ENCODE assay signal across 23 cellular contexts in the genomic region with DNA sequence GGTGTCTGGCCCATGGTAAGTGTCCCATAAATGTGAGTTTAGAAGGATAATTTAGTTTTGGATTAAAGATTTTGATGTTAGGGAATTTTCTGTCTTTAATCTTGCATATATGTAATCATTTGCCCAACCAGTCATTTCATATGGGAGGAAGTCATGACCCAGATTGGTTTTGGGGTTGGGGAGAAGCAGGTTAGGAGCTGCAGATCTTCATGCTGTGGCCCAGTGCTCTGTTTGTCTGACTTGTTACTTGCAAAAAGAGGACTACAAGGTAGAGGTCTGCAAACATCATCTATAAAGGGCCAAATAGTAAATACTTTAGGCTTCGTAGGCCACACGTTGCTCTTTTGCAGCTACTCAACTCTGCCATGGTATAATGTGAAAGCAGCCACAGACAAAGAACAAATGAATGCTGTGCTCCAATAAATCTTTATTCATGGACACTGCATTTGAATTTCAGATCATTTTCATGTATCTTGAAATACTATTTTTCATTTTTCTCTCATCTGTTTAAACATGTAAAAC. TPM values are rescaled to one million over a fixed set of nuclear protein-coding genes. Genes with fewer than 3 reads are reported as not detected.
DNase-seq lines count a peak whose midpoint lies in the region; ATAC-seq and TF ChIP-seq lines count a peak whose summit lies in the region.
"Had no signal": no experiment of that assay in that cellular context is flagged by ENCODE, and none has a peak within 500 bp of the region (broad histone marks: within the 10 kb centered on the region; RNA-seq: fewer than 3 reads in every experiment).

No MANE protein-coding gene starts in this region.

- H3K27ac Mint-ChIP-seq in CD4-positive, alpha-beta T cell, result peak overlapping the region; percentile 73
- H3K27ac Mint-ChIP-seq in T-cell (peak overlapping the region; percentile 79), natural killer cell (peak overlapping the region; percentile 95 to 96)
- H3K27ac Mint-ChIP-seq: activated CD4-positive, alpha-beta T cell treated with anti-CD3 and anti-CD28 coated beads, Interleukin-2, amount 10 ng/mL, durations not matched to agents 24 days and 14 days had no signal

- H3K27me3 Mint-ChIP-seq in CD4-positive, alpha-beta T cell, result no peaks in the 10 kb centered on the region
- no peaks in the 10 kb centered on the region for H3K27me3 Mint-ChIP-seq in T-cell
- H3K27me3 Mint-ChIP-seq in natural killer cell (ENCODE audit: low read depth in 2 of 2), result no peaks in the 10 kb centered on the region
- H3K27me3 Mint-ChIP-seq: activated CD4-positive, alpha-beta T cell treated with anti-CD3 and anti-CD28 coated beads, Interleukin-2, amount 10 ng/mL, durations not matched to agents 24 days and 14 days had no signal

- no peaks in the 10 kb centered on the region for H3K9me3 ChIP-seq in CD4-positive, alpha-beta T cell (ENCODE audit: control insufficient read depth, low read length)
- H3K9me3 ChIP-seq: breast epithelium, Caco-2, psoas muscle, tibial artery had no signal

- no peak for DNase-seq in CD4-positive, alpha-beta T cell
- DNase-seq in T-cell (peak in 1 of 34 experiments; percentile 13), dorsolateral prefrontal cortex (no peak), natural killer cell (no peak), D341Med (ENCODE audit: low spot score) (no peak)
- DNase-seq: activated CD4-positive, alpha-beta T cell treated with anti-CD3 and anti-CD28 coated beads, Interleukin-2, amount 10 ng/mL, durations not matched to agents 24 days and 14 days; activated T-cell treated with anti-CD3 and anti-CD28 coated beads, Interleukin-2, amount 50 U/mL, for 4 hours; Caco-2; foreskin keratinocyte; KG1; kidney glomerular epithelial cell; NCI-H1694 treated with DMSO at 0.1 percent for 48 hours; NCI-H748 treated with DMSO at 0.1 percent for 48 hours; psoas muscle; Right ventricle myocardium superior; stimulated activated CD4-positive, alpha-beta T cell treated with anti-CD3 and anti-CD28 coated beads, Interleukin-1b, Interleukin-23, amount 100 ng/mL, for 48 hours; stimulated activated naive CD4-positive, alpha-beta T cell; SW 1271; tibial artery had no signal

- CTCF ChIA-PET in CD4-positive, alpha-beta T cell (lab: Charles Lee), result interaction anchor here (1.1 kb wide), 1 partner anchor 36 kb away, joined by 3 read pairs; no protein-coding TSS in a partner anchor
- CTCF ChIA-PET in T-cell (lab: Charles Lee), result interaction anchor here (0.7 to 1.4 kb wide), 5 partner anchors 10 to 1429 kb away, joined by 3 to 5 read pairs (median 3); no protein-coding TSS in a partner anchor

- peak overlapping the region in 17 of 59 donors; percentile 0 to 45 (median 8) for H3K4me3 ChIP-seq in dorsolateral prefrontal cortex
- H3K4me3 ChIP-seq: breast epithelium, neural progenitor cell, psoas muscle, tibial artery had no signal

- no peaks in the 10 kb centered on the region for H3K27me3 ChIP-seq in CD4-positive, alpha-beta T cell (ENCODE audit: control insufficient read depth, insufficient read depth, low read length)
- no peaks in the 10 kb centered on the region for H3K27me3 ChIP-seq in dorsolateral prefrontal cortex
- H3K27me3 ChIP-seq: breast epithelium, foreskin keratinocyte, neural progenitor cell, tibial artery had no signal

- TF ChIP-seq CTCF in CD4-positive, alpha-beta T cell (IDR thresholded peaks at IDR 0.05), result no peak
- no peak for TF ChIP-seq CTCF in dorsolateral prefrontal cortex (IDR thresholded peaks at IDR 0.05 in 54 of 56, conservative IDR thresholded peaks at IDR 0.05 in 2 of 56; ENCODE audit: low read depth in 1 of 56, partially characterized antibody in 56 of 56)
- no peak for TF ChIP-seq CTCF in natural killer cell (IDR thresholded peaks at IDR 0.05)

- H3K36me3 Mint-ChIP-seq in CD4-positive, alpha-beta T cell (ENCODE audit: low read depth), result peaks cover 53% of the 10 kb centered on the region
- peaks cover 19% of the 10 kb centered on the region for H3K36me3 Mint-ChIP-seq in T-cell
- H3K36me3 Mint-ChIP-seq in natural killer cell, result peaks cover 6% of the 10 kb centered on the region
- H3K36me3 Mint-ChIP-seq: neural progenitor cell had no signal

- H3K27ac ChIP-seq in CD4-positive, alpha-beta T cell (ENCODE audit: low read depth, low read length), result no peak overlapping the region
- peak overlapping the region; percentile 1 to 89 (median 77) for H3K27ac ChIP-seq in dorsolateral prefrontal cortex
- H3K27ac ChIP-seq: breast epithelium, foreskin keratinocyte, neural progenitor cell, psoas muscle, tibial artery had no signal

- peak overlapping the region; percentile 3 for H3K4me3 Mint-ChIP-seq in CD4-positive, alpha-beta T cell
- H3K4me3 Mint-ChIP-seq in T-cell (peak overlapping the region in 1 of 3 donors; percentile 17), natural killer cell (peak overlapping the region; percentile 74)
- H3K4me3 Mint-ChIP-seq: activated CD4-positive, alpha-beta T cell treated with anti-CD3 and anti-CD28 coated beads, Interleukin-2, amount 10 ng/mL, durations not matched to agents 24 days and 14 days; activated T-cell treated with anti-CD3 and anti-CD28 coated beads, Interleukin-2, amount 50 U/mL, for 4 hours; neural progenitor cell had no signal

- POLR2A ChIA-PET in CD4-positive, alpha-beta T cell (lab: Charles Lee), result interaction anchor here (0.7 to 2.7 kb wide), 5 partner anchors 13 to 67 kb away, joined by 3 to 21 read pairs (median 3); a partner anchor contains a TSS
- POLR2A ChIA-PET in T-cell (lab: Charles Lee), result no interaction called here

- intact Hi-C loops in CD4-positive, alpha-beta T cell (cut with DNase I, micrococcal nuclease), result no loop called here
- intact Hi-C loops in dorsolateral prefrontal cortex (cut with DNase I), result no loop called here
- intact Hi-C loops in natural killer cell (cut with micrococcal nuclease), result loop anchor here (5.0 kb wide), 1 partner anchor 42 kb away; no protein-coding TSS in a partner anchor

- no peak for ATAC-seq in CD4-positive, alpha-beta T cell (ENCODE audit: poor library complexity)
- peak in 1 of 4 experiments; percentile 56 for ATAC-seq in T-cell (replicated peaks in 1 of 4)
- peak in 1 of 3 donors; percentile 45 for ATAC-seq in natural killer cell
- no peak for ATAC-seq in HG03439 (IDR thresholded peaks at IDR 0.05; ENCODE audit: unreplicated experiment)
- no peak for ATAC-seq in HG02571 (IDR thresholded peaks at IDR 0.05; ENCODE audit: unreplicated experiment)
- ATAC-seq: activated T-cell treated with anti-CD3 and anti-CD28 coated beads, Interleukin-2, amount 50 U/mL, for 4 hours; foreskin keratinocyte; psoas muscle had no signal

- no peaks in the 10 kb centered on the region for H3K9me3 Mint-ChIP-seq in CD4-positive, alpha-beta T cell
- H3K9me3 Mint-ChIP-seq in T-cell (no peaks in the 10 kb centered on the region), natural killer cell (no peaks in the 10 kb centered on the region)
- H3K9me3 Mint-ChIP-seq: activated CD4-positive, alpha-beta T cell treated with anti-CD3 and anti-CD28 coated beads, Interleukin-2, amount 10 ng/mL, durations not matched to agents 24 days and 14 days; activated T-cell treated with anti-CD3 and anti-CD28 coated beads, Interleukin-2, amount 50 U/mL, for 4 hours; neural progenitor cell had no signal

- H3K4me1 Mint-ChIP-seq in CD4-positive, alpha-beta T cell (ENCODE audit: low read depth), result peaks cover 77% of the 10 kb centered on the region
- H3K4me1 Mint-ChIP-seq in T-cell (peaks cover 75 to 84% (median 78%) of the 10 kb centered on the region in 3 donors), natural killer cell (peaks cover 70 to 78% of the 10 kb centered on the region in 2 donors)

RNA-seq across cellular contexts. Expression of a gene that starts 16.8 kb away (rescaled TPM):
- total RNA-seq in CD4-positive, alpha-beta T cell, result 10 to 100 TPM; 31.3 to 32.8 TPM
- total RNA-seq in T-cell (10 to 100 TPM; 46.6 to 73.9 (median 58.3) TPM), dorsolateral prefrontal cortex (10 to 100 TPM; 26.5 to 76.4 (median 58.6) TPM), natural killer cell (100 to 1,000 TPM; 140 to 187 (median 177) TPM)

RNA-seq across cellular contexts. Expression of a gene that starts 17.1 kb away (rescaled TPM):
- total RNA-seq in CD4-positive, alpha-beta T cell, result 10 to 100 TPM; 45.3 to 46.5 TPM
- 10 to 100 TPM; 61.9 to 91.0 (median 72.6) TPM for total RNA-seq in T-cell
- 10 to 100 TPM; 13.8 to 51.6 (median 30.0) TPM for total RNA-seq in dorsolateral prefrontal cortex
- 10 to 100 TPM; 23.7 to 52.0 (median 44.4) TPM for total RNA-seq in natural killer cell
